In genomic region chr6:40338306-40338705, GRCh38 we compare ENCODE assay signal across 32 cellular contexts.
"Had no signal": no experiment of that assay in that cellular context is flagged by ENCODE, and none has a peak within 500 bp of the region (broad histone marks: within the 10 kb centered on the region; RNA-seq: fewer than 3 reads in every experiment).

No MANE protein-coding gene starts in this region.

- FAIRE-seq: islet of Langerhans, urothelium cell line had no signal

- H3K9me3 ChIP-seq: colonic mucosa, esophagus muscularis mucosa, gastroesophageal sphincter, heart left ventricle, left lung, mucosa of descending colon, ovary, psoas muscle, spleen, thoracic aorta, tibial nerve, upper lobe of left lung had no signal

- H3K27me3 ChIP-seq: colonic mucosa, ovary, upper lobe of left lung had no signal

- H3K36me3 Mint-ChIP-seq: mesothelial cell of epicardium; naive B cell; natural killer cell treated with Interleukin-12 subunit alpha and Interleukin-12 subunit beta and Interleukin-15 and Interleukin-18, amount 100 ng/mL, for 72 hours; stimulated activated naive B cell treated with anti-CD40 and anti-IgM and Interleukin-4, amounts not matched to agents 10 μg/mL and 1 μg/mL and 100 μg/mL, for 72 hours had no signal

- ATAC-seq: foreskin keratinocyte; gastroesophageal sphincter; heart left ventricle; left cardiac atrium; left lung; mucosa of descending colon; natural killer cell treated with Interleukin-12 subunit alpha and Interleukin-12 subunit beta and Interleukin-15 and Interleukin-18, amount 100 ng/mL, for 72 hours; psoas muscle; right cardiac atrium; stimulated activated naive B cell treated with anti-CD40 and anti-IgM and Interleukin-4, amounts not matched to agents 10 μg/mL and 1 μg/mL and 100 μg/mL, for 72 hours had no signal

- H3K9me3 Mint-ChIP-seq: dendritic cell treated with granulocyte-macrophage colony-stimulating factor and Interleukin-4, amounts not matched to agents 40 ng/mL and 50 ng/mL, for 4 days; endodermal cell; mesothelial cell of epicardium; naive B cell; natural killer cell treated with Interleukin-12 subunit alpha and Interleukin-12 subunit beta and Interleukin-15 and Interleukin-18, amount 100 ng/mL, for 72 hours; neural crest cell; stimulated activated naive CD8-positive, alpha-beta T cell treated with anti-CD3 and anti-CD28 coated beads, Interleukin-15, Interleukin-2, amounts not matched to agents 100 ng/mL and 50 ng/mL, for 24 hours had no signal

- H3K4me3 ChIP-seq: colonic mucosa, esophagus muscularis mucosa, gastroesophageal sphincter, heart left ventricle, left lung, mucosa of descending colon, ovary, psoas muscle, skin epidermis, spleen, thoracic aorta, tibial nerve, upper lobe of left lung had no signal

- H3K4me1 Mint-ChIP-seq: naive B cell; stimulated activated naive B cell treated with anti-CD40 and anti-IgM and Interleukin-4, amounts not matched to agents 10 μg/mL and 1 μg/mL and 100 μg/mL, for 72 hours had no signal

- H3K36me3 ChIP-seq: colonic mucosa, esophagus muscularis mucosa, gastroesophageal sphincter, heart left ventricle, left lung, ovary, spleen, thoracic aorta, tibial nerve, upper lobe of left lung had no signal

- H3K4me1 ChIP-seq: colonic mucosa, foreskin keratinocyte, heart left ventricle, left lung, psoas muscle, spleen, upper lobe of left lung had no signal

- DNase-seq: colonic mucosa; effector CD8-positive, alpha-beta T cell; endodermal cell; foreskin keratinocyte; heart left ventricle; hippocampal formation; left cardiac atrium; left lung; mesenchymal stem cell; mucosa of descending colon; naive B cell; nucleus accumbens; ovary; posterior cingulate gyrus; psoas muscle; right cardiac atrium; spleen; stimulated activated CD4-positive, alpha-beta T cell treated with anti-CD3 and anti-CD28 coated beads, Interleukin-4, amount 100 ng/mL, for 4 hours; stimulated activated naive B cell treated with anti-CD40 and anti-IgM and Interleukin-4, amounts not matched to agents 10 μg/mL and 1 μg/mL and 100 μg/mL, for 72 hours; upper lobe of left lung had no signal

- H3K4me3 Mint-ChIP-seq: dendritic cell treated with granulocyte-macrophage colony-stimulating factor and Interleukin-4, amounts not matched to agents 40 ng/mL and 50 ng/mL, for 4 days; endodermal cell; mesothelial cell of epicardium; naive B cell; natural killer cell treated with Interleukin-12 subunit alpha and Interleukin-12 subunit beta and Interleukin-15 and Interleukin-18, amount 100 ng/mL, for 72 hours; neural crest cell; stimulated activated naive B cell treated with anti-CD40 and anti-IgM and Interleukin-4, amounts not matched to agents 10 μg/mL and 1 μg/mL and 100 μg/mL, for 72 hours; stimulated activated naive CD8-positive, alpha-beta T cell treated with anti-CD3 and anti-CD28 coated beads, Interleukin-15, Interleukin-2, amounts not matched to agents 100 ng/mL and 50 ng/mL, for 24 hours had no signal

- H3K27ac ChIP-seq: colonic mucosa, esophagus muscularis mucosa, foreskin keratinocyte, gastroesophageal sphincter, heart left ventricle, left lung, ovary, psoas muscle, skin epidermis, spleen, thoracic aorta, tibial nerve, upper lobe of left lung had no signal

- H3K27ac Mint-ChIP-seq: dendritic cell treated with granulocyte-macrophage colony-stimulating factor and Interleukin-4, amounts not matched to agents 40 ng/mL and 50 ng/mL, for 4 days; endodermal cell; mesothelial cell of epicardium; naive B cell; natural killer cell treated with Interleukin-12 subunit alpha and Interleukin-12 subunit beta and Interleukin-15 and Interleukin-18, amount 100 ng/mL, for 72 hours; stimulated activated naive B cell treated with anti-CD40 and anti-IgM and Interleukin-4, amounts not matched to agents 10 μg/mL and 1 μg/mL and 100 μg/mL, for 72 hours; stimulated activated naive CD8-positive, alpha-beta T cell treated with anti-CD3 and anti-CD28 coated beads, Interleukin-15, Interleukin-2, amounts not matched to agents 100 ng/mL and 50 ng/mL, for 24 hours had no signal
